Comparison of ENCODE assay signal across 17 cellular contexts in the genomic region with DNA sequence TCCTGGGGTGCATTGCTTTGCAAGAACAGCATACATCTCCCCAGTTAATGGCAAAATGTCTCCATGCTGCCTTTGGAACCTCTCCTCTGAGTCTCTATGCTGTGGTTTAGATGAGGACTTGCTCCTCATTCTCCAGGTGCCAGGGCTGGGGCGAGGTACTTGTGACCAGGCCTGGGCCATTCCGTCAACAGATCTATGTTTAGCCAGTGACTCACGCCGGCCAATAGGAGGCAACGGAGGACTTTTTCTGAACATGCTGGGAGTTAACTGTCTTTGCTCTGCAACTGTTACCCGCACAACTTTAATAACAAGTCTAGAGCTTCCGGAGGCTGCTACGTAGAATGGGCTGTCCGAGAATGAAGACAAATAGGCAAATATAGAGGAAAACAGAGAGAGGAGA.
DNase-seq lines count a peak whose midpoint lies in the region; ATAC-seq and TF ChIP-seq lines count a peak whose summit lies in the region.
"Had no signal": no experiment of that assay in that cellular context is flagged by ENCODE, and none has a peak within 500 bp of the region (broad histone marks: within the 10 kb centered on the region; RNA-seq: fewer than 3 reads in every experiment).

No MANE protein-coding gene starts in this region.

- no peak for ATAC-seq in GM21576 (IDR thresholded peaks at IDR 0.05; ENCODE audit: unreplicated experiment)
- ATAC-seq: gastrocnemius medialis had no signal

- TF ChIP-seq CTCF in NB4 (IDR thresholded peaks at IDR 0.05; ENCODE audit: low read depth, low read length) (peak; percentile 34), foreskin fibroblast (IDR thresholded peaks at IDR 0.05; ENCODE audit: low read depth, low read length) (no peak)

- peak overlapping the region; percentile 24 for H3K27ac ChIP-seq in mesodermal cell (ENCODE audit: low read depth, low read length, severe bottlenecking)
- H3K27ac ChIP-seq: gastrocnemius medialis, SK-N-MC had no signal

- H3K4me3 ChIP-seq in NB4 (ENCODE audit: low read depth, low read length), result no peak overlapping the region
- H3K4me3 ChIP-seq in adipocyte (ENCODE audit: low read length), result no peak overlapping the region
- H3K4me3 ChIP-seq in mesodermal cell (ENCODE audit: extremely low read depth, insufficient read depth, low read length, poor library complexity, severe bottlenecking), result no peak overlapping the region
- no peak overlapping the region for H3K4me3 ChIP-seq in foreskin fibroblast (ENCODE audit: low read depth in 1 of 2, low read length in 2 of 2)
- H3K4me3 ChIP-seq: adrenal gland, gastrocnemius medialis, HAP-1, SK-N-MC had no signal

- H3K9ac ChIP-seq in adipocyte (ENCODE audit: low read length), result no peak overlapping the region

- H3K9me3 ChIP-seq in adipocyte (ENCODE audit: control insufficient read depth, low read length) (no peaks in the 10 kb centered on the region), mesodermal cell (ENCODE audit: control insufficient read depth, low read length) (no peaks in the 10 kb centered on the region)
- H3K9me3 ChIP-seq: adrenal gland, BE2C, gastrocnemius medialis had no signal

- H3K27me3 ChIP-seq in adipocyte (replicated peaks; ENCODE audit: control insufficient read depth, insufficient read depth, low read length), result no peaks in the 10 kb centered on the region
- H3K27me3 ChIP-seq: adrenal gland, BE2C, gastrocnemius medialis had no signal

- no peak for TF ChIP-seq POLR2A in NB4 (IDR thresholded peaks at IDR 0.05; ENCODE audit: extremely low read depth, insufficient read length)

- H3K4me1 ChIP-seq in adipocyte (ENCODE audit: control insufficient read depth, insufficient read depth, low read length) (no peaks in the 10 kb centered on the region), mesodermal cell (ENCODE audit: control insufficient read depth, insufficient read depth, low read length, poor library complexity, severe bottlenecking) (peaks cover 5% of the 10 kb centered on the region)
- H3K4me1 ChIP-seq: adrenal gland, BE2C, gastrocnemius medialis, HAP-1 had no signal

- H3K36me3 ChIP-seq in adipocyte (ENCODE audit: control insufficient read depth, insufficient read depth, low read length, severe bottlenecking) (no peaks in the 10 kb centered on the region), mesodermal cell (ENCODE audit: control insufficient read depth, insufficient read depth, low read length) (no peaks in the 10 kb centered on the region)
- H3K36me3 ChIP-seq: adrenal gland, BE2C, gastrocnemius medialis, HAP-1 had no signal

- WGBS in mesodermal cell (ENCODE audit: insufficient coverage in 2 of 2), 2 experiments, result 37 to 50% methylated on average over 7 to 8 of the region's 9 CpGs

- peak; percentile 55 for DNase-seq in ELF-1 (ENCODE audit: low read depth, low spot score)
- DNase-seq in NB4 (ENCODE audit: low read depth), result peak; percentile 22
- DNase-seq in adipocyte (ENCODE audit: low read depth), result peak; percentile 8
- DNase-seq in Ammon's horn (ENCODE audit: low spot score), result no peak
- DNase-seq in RPMI8226, result no peak
- no peak for DNase-seq in foreskin fibroblast
- DNase-seq: activated CD4-positive, alpha-beta memory T cell treated with anti-CD3 and anti-CD28 coated beads for 36 hours; BE2C; DMS79; gastrocnemius medialis; NCI-H1436; stimulated activated naive CD4-positive, alpha-beta T cell treated with Interleukin-2 at 50 U/mL for 16 hours had no signal

Comparison
In these comparisons a context has a peak if more than half of its experiments do, and no peak if none do; other contexts are left out.
1. DNase-seq: peak in ELF-1 (single experiment), NB4 (single experiment) and adipocyte (single experiment); none in Ammon's horn (single experiment), RPMI8226 (single experiment) and foreskin fibroblast (0 of 2).